ENCODE assay signal across 13 cellular contexts in the genomic region with DNA sequence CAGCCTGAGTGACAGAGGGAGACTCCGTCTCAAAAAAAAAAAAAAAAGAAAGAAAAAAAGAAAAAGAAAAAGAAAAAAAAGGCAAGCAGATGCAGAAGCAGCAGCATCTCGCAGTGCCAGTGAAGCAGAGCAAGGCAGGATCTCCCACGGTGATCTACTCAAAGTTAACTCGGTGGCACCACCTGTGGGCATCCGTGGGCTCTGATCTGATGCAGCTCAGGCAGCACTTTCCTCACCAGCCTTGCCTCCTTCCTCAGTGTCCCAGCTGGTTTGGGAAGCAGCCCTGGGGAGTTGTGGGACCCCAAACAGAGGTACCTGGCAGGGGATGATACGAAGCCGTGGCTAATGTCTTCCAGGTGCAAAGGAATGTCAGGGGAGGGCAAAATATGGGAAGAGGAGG.
DNase-seq lines count a peak whose midpoint lies in the region; ATAC-seq and TF ChIP-seq lines count a peak whose summit lies in the region.
"Had no signal": no experiment of that assay in that cellular context is flagged by ENCODE, and none has a peak within 500 bp of the region (broad histone marks: within the 10 kb centered on the region; RNA-seq: fewer than 3 reads in every experiment).

No MANE protein-coding gene starts in this region.

- H3K4me3 ChIP-seq in osteoblast (ENCODE audit: insufficient read depth, low read length), result no peak overlapping the region
- H3K4me3 ChIP-seq: colonic mucosa, SK-N-MC had no signal

- no peaks in the 10 kb centered on the region for H3K36me3 ChIP-seq in osteoblast (ENCODE audit: insufficient read depth, low read length)
- H3K36me3 ChIP-seq: colonic mucosa had no signal

- H3K4me2 ChIP-seq in osteoblast (ENCODE audit: insufficient read depth, low read length), result no peak overlapping the region

- peak; percentile 58 for ATAC-seq in activated CD8-positive, alpha-beta memory T cell treated with anti-CD3 and anti-CD28 coated beads, Interleukin-2, amount 10 ng/mL, durations not matched to agents 7 days and 5 days
- ATAC-seq in HG02678 (IDR thresholded peaks at IDR 0.05; ENCODE audit: unreplicated experiment) (peak; percentile 48), GM19452 (IDR thresholded peaks at IDR 0.05; ENCODE audit: unreplicated experiment) (no peak)
- ATAC-seq in activated CD8-positive, alpha-beta T cell treated with anti-CD3 and anti-CD28 coated beads, Interleukin-2, amount 10 ng/mL, durations not matched to agents 7 days and 5 days, result peak; percentile 60

- H3K4me1 Mint-ChIP-seq in activated CD8-positive, alpha-beta memory T cell treated with anti-CD3 and anti-CD28 coated beads, Interleukin-2, amount 10 ng/mL, durations not matched to agents 7 days and 5 days, result peaks cover 2% of the 10 kb centered on the region
- peaks cover 11% of the 10 kb centered on the region for H3K4me1 Mint-ChIP-seq in activated CD8-positive, alpha-beta T cell treated with anti-CD3 and anti-CD28 coated beads, Interleukin-2, amount 10 ng/mL, durations not matched to agents 7 days and 5 days (ENCODE audit: low read depth)
- no peaks in the 10 kb centered on the region for H3K4me1 Mint-ChIP-seq in immature natural killer cell

- H3K27ac ChIP-seq in osteoblast (ENCODE audit: low read depth, low read length), result no peak overlapping the region
- H3K27ac ChIP-seq: colonic mucosa, SK-N-MC had no signal

- H3K27me3 ChIP-seq in osteoblast (ENCODE audit: insufficient read depth, low read length), result no peaks in the 10 kb centered on the region
- H3K27me3 ChIP-seq: colonic mucosa had no signal

- no peaks in the 10 kb centered on the region for H3K36me3 Mint-ChIP-seq in activated CD8-positive, alpha-beta memory T cell treated with anti-CD3 and anti-CD28 coated beads, Interleukin-2, amount 10 ng/mL, durations not matched to agents 7 days and 5 days
- peaks cover 32% of the 10 kb centered on the region for H3K36me3 Mint-ChIP-seq in activated CD8-positive, alpha-beta T cell treated with anti-CD3 and anti-CD28 coated beads, Interleukin-2, amount 10 ng/mL, durations not matched to agents 7 days and 5 days (ENCODE audit: low read depth)
- H3K36me3 Mint-ChIP-seq in immature natural killer cell, result peaks cover 0 to 30% (median 25%) of the 10 kb centered on the region in 3 donors

- POLR2A ChIA-PET in activated CD8-positive, alpha-beta T cell treated with anti-CD3 and anti-CD28 coated beads, Interleukin-2, amount 10 ng/mL, durations not matched to agents 7 days and 5 days (lab: Charles Lee), result no interaction called here

- peak; percentile 4 for TF ChIP-seq CTCF in osteoblast (IDR thresholded peaks at IDR 0.05; ENCODE audit: extremely low read depth, low read depth, low read length)

- no peak overlapping the region for H2AFZ ChIP-seq in osteoblast (ENCODE audit: low read length)

- H3K9me3 Mint-ChIP-seq in activated CD8-positive, alpha-beta memory T cell treated with anti-CD3 and anti-CD28 coated beads, Interleukin-2, amount 10 ng/mL, durations not matched to agents 7 days and 5 days (ENCODE audit: low read depth), result no peaks in the 10 kb centered on the region
- no peaks in the 10 kb centered on the region for H3K9me3 Mint-ChIP-seq in activated CD8-positive, alpha-beta T cell treated with anti-CD3 and anti-CD28 coated beads, Interleukin-2, amount 10 ng/mL, durations not matched to agents 7 days and 5 days (ENCODE audit: insufficient read depth)
- no peaks in the 10 kb centered on the region for H3K9me3 Mint-ChIP-seq in immature natural killer cell
- H3K9me3 Mint-ChIP-seq: activated T-helper 1 cell treated with anti-CD3 and anti-CD28 coated beads, Interleukin-12 subunit alpha, Interleukin-12 subunit beta, Interleukin-2, Interleukin-4 antibody, amounts not matched to agents 30 ng/mL and 10 ng/mL and 1 ng/mL, durations not matched to agents 14 hours and 24 hours and 36 hours had no signal

- no peaks in the 10 kb centered on the region for H3K9me3 ChIP-seq in osteoblast (ENCODE audit: low read depth, low read length)
- H3K9me3 ChIP-seq: colonic mucosa had no signal

- no peaks in the 10 kb centered on the region for H4K20me1 ChIP-seq in osteoblast (ENCODE audit: insufficient read depth, low read length)

- CTCF ChIA-PET in activated CD8-positive, alpha-beta memory T cell treated with anti-CD3 and anti-CD28 coated beads, Interleukin-2, amount 10 ng/mL, durations not matched to agents 7 days and 5 days (lab: Charles Lee), result no interaction called here
- CTCF ChIA-PET in activated CD8-positive, alpha-beta T cell treated with anti-CD3 and anti-CD28 coated beads, Interleukin-2, amount 10 ng/mL, durations not matched to agents 7 days and 5 days (lab: Charles Lee), result interaction anchor here (0.7 to 2.1 kb wide), 6 partner anchors 9 to 43 kb away, joined by 4 to 6 read pairs (median 4); no protein-coding TSS in a partner anchor

- H3K27me3 Mint-ChIP-seq in activated CD8-positive, alpha-beta memory T cell treated with anti-CD3 and anti-CD28 coated beads, Interleukin-2, amount 10 ng/mL, durations not matched to agents 7 days and 5 days, result peaks cover 32% of the 10 kb centered on the region
- H3K27me3 Mint-ChIP-seq in activated CD8-positive, alpha-beta T cell treated with anti-CD3 and anti-CD28 coated beads, Interleukin-2, amount 10 ng/mL, durations not matched to agents 7 days and 5 days (ENCODE audit: low read depth), result no peaks in the 10 kb centered on the region
- H3K27me3 Mint-ChIP-seq in immature natural killer cell (ENCODE audit: low read depth in 3 of 3), result peaks cover 0 to 8% (median 6%) of the 10 kb centered on the region in 3 donors

- no peak overlapping the region for H3K4me3 Mint-ChIP-seq in activated CD8-positive, alpha-beta memory T cell treated with anti-CD3 and anti-CD28 coated beads, Interleukin-2, amount 10 ng/mL, durations not matched to agents 7 days and 5 days
- no peak overlapping the region for H3K4me3 Mint-ChIP-seq in activated CD8-positive, alpha-beta T cell treated with anti-CD3 and anti-CD28 coated beads, Interleukin-2, amount 10 ng/mL, durations not matched to agents 7 days and 5 days
- no peak overlapping the region for H3K4me3 Mint-ChIP-seq in immature natural killer cell
- H3K4me3 Mint-ChIP-seq: activated T-helper 1 cell treated with anti-CD3 and anti-CD28 coated beads, Interleukin-12 subunit alpha, Interleukin-12 subunit beta, Interleukin-2, Interleukin-4 antibody, amounts not matched to agents 30 ng/mL and 10 ng/mL and 1 ng/mL, durations not matched to agents 14 hours and 24 hours and 36 hours had no signal

- H3K4me1 ChIP-seq in osteoblast (ENCODE audit: insufficient read depth, low read length), result no peaks in the 10 kb centered on the region
- H3K4me1 ChIP-seq: colonic mucosa had no signal

- no peaks in the 10 kb centered on the region for H3K79me2 ChIP-seq in osteoblast (ENCODE audit: insufficient read depth, low read length)

- no peak overlapping the region for H3K27ac Mint-ChIP-seq in activated CD8-positive, alpha-beta memory T cell treated with anti-CD3 and anti-CD28 coated beads, Interleukin-2, amount 10 ng/mL, durations not matched to agents 7 days and 5 days
- H3K27ac Mint-ChIP-seq in activated CD8-positive, alpha-beta T cell treated with anti-CD3 and anti-CD28 coated beads, Interleukin-2, amount 10 ng/mL, durations not matched to agents 7 days and 5 days, result no peak overlapping the region
- no peak overlapping the region for H3K27ac Mint-ChIP-seq in immature natural killer cell

- DNase-seq in activated CD8-positive, alpha-beta memory T cell treated with anti-CD3 and anti-CD28 coated beads, Interleukin-2, amount 10 ng/mL, durations not matched to agents 7 days and 5 days, result no peak
- no peak for DNase-seq in activated CD8-positive, alpha-beta memory T cell treated with anti-CD3 and anti-CD28 coated beads, Interleukin-2, amount 50 U/mL, for 48 hours
- DNase-seq in activated CD8-positive, alpha-beta T cell treated with anti-CD3 and anti-CD28 coated beads, Interleukin-2, amount 10 ng/mL, durations not matched to agents 7 days and 5 days, result peak; percentile 38
- DNase-seq in osteoblast (ENCODE audit: insufficient read length, low spot score, missing footprints), result no peak
- no peak for DNase-seq in germinal center (ENCODE audit: low spot score)
- DNase-seq in immature natural killer cell, result no peak
- DNase-seq: colonic mucosa, hippocampal formation, NCI-H1694 treated with DMSO at 0.1 percent for 48 hours had no signal
